ENCODE assay signal across 27 cellular contexts in genomic region chr1:94843430-94843829, GRCh38. TPM values are rescaled to one million over a fixed set of nuclear protein-coding genes. Genes with fewer than 3 reads are reported as not detected.
"Had no signal": no experiment of that assay in that cellular context is flagged by ENCODE, and none has a peak within 500 bp of the region (broad histone marks: within the 10 kb centered on the region; RNA-seq: fewer than 3 reads in every experiment).

No MANE protein-coding gene starts in this region.

- H3K27me3 ChIP-seq: MG63, Peyer's patch had no signal

- H3K9me3 Mint-ChIP-seq: activated naive CD4-positive, alpha-beta T cell treated with anti-CD3 and anti-CD28 coated beads for 36 hours; activated T-cell treated with anti-CD3 and anti-CD28 coated beads, Interleukin-2, amount 50 U/mL, for 4 hours; T-helper 1 cell treated with Interleukin-12 subunit alpha and Interleukin-12 subunit beta and Interleukin-4 antibody, amounts not matched to agents 30 μg/mL and 1 μg/mL, for 36 hours had no signal

- ATAC-seq: activated T-cell treated with anti-CD3 and anti-CD28 coated beads, Interleukin-2, amount 50 U/mL, for 4 hours had no signal

- H3K36me3 ChIP-seq: MG63 had no signal

- H3K36me3 Mint-ChIP-seq: activated naive CD8-positive, alpha-beta T cell; brain had no signal

- H3K27ac ChIP-seq: KMS-11, Peyer's patch, RWPE1 had no signal

- H3K4me2 ChIP-seq: KMS-11 had no signal

- H3K9ac ChIP-seq: KMS-11 had no signal

- H3K4me3 Mint-ChIP-seq: activated naive CD4-positive, alpha-beta T cell treated with anti-CD3 and anti-CD28 coated beads for 36 hours; activated naive CD8-positive, alpha-beta T cell; activated T-cell treated with anti-CD3 and anti-CD28 coated beads, Interleukin-2, amount 50 U/mL, for 4 hours; brain; T-helper 1 cell treated with Interleukin-12 subunit alpha and Interleukin-12 subunit beta and Interleukin-4 antibody, amounts not matched to agents 30 μg/mL and 1 μg/mL, for 36 hours had no signal

- H3K9me3 ChIP-seq: MG63, Peyer's patch had no signal

- H3K27ac Mint-ChIP-seq: activated naive CD4-positive, alpha-beta T cell treated with anti-CD3 and anti-CD28 coated beads for 36 hours; activated naive CD8-positive, alpha-beta T cell; brain; T-helper 1 cell treated with Interleukin-12 subunit alpha and Interleukin-12 subunit beta and Interleukin-4 antibody, amounts not matched to agents 30 μg/mL and 1 μg/mL, for 36 hours had no signal

- H3K4me3 ChIP-seq: MG63, Peyer's patch had no signal

- DNase-seq: activated CD4-positive, alpha-beta T cell treated with anti-CD3 and anti-CD28 coated beads for 48 hours; activated CD4-positive, alpha-beta T cell treated with anti-CD3 and anti-CD28 coated beads, Interleukin-2, amount 50 U/mL, for 4 hours; activated CD4-positive, CD25-positive, alpha-beta regulatory T cell treated with anti-CD3 and anti-CD28 coated beads, Interleukin-2, amount 50 U/mL, for 72 hours; activated CD8-positive, alpha-beta memory T cell treated with anti-CD3 and anti-CD28 coated beads for 24 hours; activated effector memory CD4-positive, alpha-beta T cell treated with anti-CD3 and anti-CD28 coated beads, Interleukin-2, amount 50 U/mL, for 16 hours; activated naive CD4-positive, alpha-beta T cell treated with anti-CD3 and anti-CD28 coated beads for 36 hours; activated T-cell treated with anti-CD3 and anti-CD28 coated beads, Interleukin-2, amount 50 U/mL, for 4 hours; amygdala; MG63; MV-4-11; NCI-H1092 treated with DMSO at 0.1 percent for 48 hours; NCI-H1417 treated with DMSO at 0.1 percent for 48 hours; NCI-H1694; NCI-H2029; NCI-H2107; NCI-H2171 treated with DMSO at 0.1 percent for 48 hours; NCI-H226; NCI-H526; NCI-H774; NK-92 treated with Interleukin-12 subunit alpha and Interleukin-12 subunit beta, amount 100 ng/mL, for 24 hours; SHP77 treated with DMSO at 0.1 percent for 48 hours had no signal

- H3K4me1 ChIP-seq: Peyer's patch had no signal

RNA-seq across cellular contexts. Expression of gene SLC44A3, which starts 23.3 kb away (rescaled TPM):
- total RNA-seq: activated naive CD4-positive, alpha-beta T cell treated with anti-CD3 and anti-CD28 coated beads for 36 hours had no signal
